In the genomic region with DNA sequence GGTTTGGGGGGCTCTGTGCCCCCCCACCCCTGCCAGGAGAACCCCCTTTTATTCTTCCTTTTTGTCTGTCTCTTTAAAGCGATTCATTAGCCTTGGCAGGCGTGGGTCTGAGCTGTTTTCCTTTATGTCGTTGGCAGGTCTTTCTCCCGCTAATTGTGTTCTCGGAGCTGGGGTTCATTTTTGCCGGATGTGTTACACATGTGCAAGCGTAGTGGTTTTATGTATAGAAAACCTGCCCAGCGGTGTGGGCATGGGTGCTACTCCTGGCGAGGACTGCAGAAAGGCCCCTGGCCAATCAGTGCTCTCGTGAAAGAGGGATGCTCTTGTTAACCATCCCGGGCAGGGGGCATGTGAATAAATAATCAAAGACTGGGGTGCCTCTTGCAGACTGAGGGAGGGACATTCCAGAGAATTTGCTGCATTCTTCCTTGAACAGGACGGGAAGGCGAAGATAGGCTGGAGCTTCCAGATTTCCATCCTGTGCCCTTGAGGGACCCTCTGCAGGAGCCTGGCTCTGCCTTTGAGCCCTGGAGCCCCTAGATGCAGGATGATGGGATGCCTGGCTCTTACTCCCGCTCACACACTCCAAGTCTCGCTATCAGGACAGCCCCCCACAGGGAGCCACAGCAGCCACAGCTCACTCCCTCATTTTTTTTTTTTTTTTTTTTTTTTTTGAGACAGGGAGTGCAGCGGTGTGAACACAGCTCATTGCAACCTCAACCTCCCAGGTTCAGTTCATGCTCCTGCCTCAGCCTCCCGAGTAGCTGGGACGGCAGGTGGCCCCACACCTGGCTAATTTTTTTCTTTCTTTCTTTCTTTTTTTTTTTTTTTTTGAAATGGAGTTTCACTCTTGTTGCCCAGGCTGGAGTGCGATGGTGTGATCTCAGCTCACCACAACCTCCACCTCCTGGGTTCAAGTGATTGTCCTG, we compare ENCODE assay signal across 19 cellular contexts. TPM values are rescaled to one million over a fixed set of nuclear protein-coding genes. Genes with fewer than 3 reads are reported as not detected.
A peak's percentile ranks its signal among the peaks of the same experiment; 100 is the strongest.
DNase-seq lines count a peak whose midpoint lies in the region; ATAC-seq and TF ChIP-seq lines count a peak whose summit lies in the region.
"Had no signal": no experiment of that assay in that cellular context is flagged by ENCODE, and none has a peak within 500 bp of the region (broad histone marks: within the 10 kb centered on the region; RNA-seq: fewer than 3 reads in every experiment).

No MANE protein-coding gene starts in this region.

- H3K4me3 Mint-ChIP-seq in endothelial cell (ENCODE audit: unreplicated experiment): no peak overlapping the region
- H3K4me3 Mint-ChIP-seq in osteocyte (ENCODE audit: unreplicated experiment): no peak overlapping the region

- peaks cover 54% of the 10 kb centered on the region for H3K4me1 ChIP-seq in HUES64 (ENCODE audit: insufficient read depth, low read length)

- H3K9ac ChIP-seq in HUES64 (ENCODE audit: low read depth, low read length): no peak overlapping the region
- H3K9ac ChIP-seq: KMS-11 had no signal

- H3K27me3 Mint-ChIP-seq in endothelial cell (ENCODE audit: unreplicated experiment): peaks cover 3% of the 10 kb centered on the region
- H3K27me3 Mint-ChIP-seq in osteocyte (ENCODE audit: unreplicated experiment): no peaks in the 10 kb centered on the region

- CTCF ChIA-PET in AG04450 (lab: Charles Lee): interaction anchor here (0.6 to 1.6 kb wide), 5 partner anchors 11 to 21 kb away, joined by 3 to 8 read pairs (median 4); no protein-coding TSS in a partner anchor

- no peak overlapping the region for H3K4me3 ChIP-seq in AG04450 (ENCODE audit: low read depth, low read length)
- no peak overlapping the region for H3K4me3 ChIP-seq in HUES64 (ENCODE audit: low read length)
- H3K4me3 ChIP-seq: ascending aorta, heart right ventricle, prostate gland had no signal

- DNase-seq in AG04450 (ENCODE audit: low read depth, low spot score): no peak
- no peak for DNase-seq in endothelial cell (ENCODE audit: low spot score)
- DNase-seq in osteocyte (ENCODE audit: extremely low spot score, unreplicated experiment): no peak
- DNase-seq in MV-4-11 (lab: John Stamatoyannopoulos, UW): no peak
- DNase-seq in dedifferentiated amniotic fluid mesenchymal stem cell (ENCODE audit: extremely low spot score): no peak
- DNase-seq in activated T-cell treated with anti-CD3 and anti-CD28 coated beads, Interleukin-2, amount 50 U/mL, for 1 hour: no peak
- DNase-seq: activated CD8-positive, alpha-beta memory T cell treated with anti-CD3 and anti-CD28 coated beads, Interleukin-2, amount 50 U/mL, for 4 hours; activated gamma-delta T cell treated with Interleukin-2 at 50 U/mL for 16 hours; heart right ventricle; kidney glomerular epithelial cell; NCI-H1105; NCI-H226; stimulated activated CD4-positive, alpha-beta T cell treated with anti-CD3 and anti-CD28 coated beads, Interleukin-15, amount 100 ng/mL, for 24 hours had no signal

- H3K27ac ChIP-seq in AG04450 (ENCODE audit: low read depth, low read length) (peak overlapping the region; percentile 47), HUES64 (ENCODE audit: low read depth, low read length) (peak overlapping the region; percentile 21; the same call in 1 of the 2 replicates)
- H3K27ac ChIP-seq: ascending aorta, HL-60, KMS-11, prostate gland had no signal

- TF ChIP-seq CTCF in AG04450 (IDR thresholded peaks at IDR 0.05; ENCODE audit: low read depth, low read length) (no peak), endothelial cell (IDR thresholded peaks at IDR 0.05; ENCODE audit: unreplicated experiment) (no peak), osteocyte (IDR thresholded peaks at IDR 0.05) (no peak)

- H3K27ac Mint-ChIP-seq in endothelial cell (ENCODE audit: unreplicated experiment) (peak overlapping the region; percentile 25), osteocyte (ENCODE audit: unreplicated experiment) (peak overlapping the region; percentile 64)

- H3K36me3 ChIP-seq in HUES64 (ENCODE audit: insufficient read depth, low read length): no peaks in the 10 kb centered on the region
- H3K36me3 ChIP-seq: ascending aorta, heart right ventricle, prostate gland had no signal

- H3K9me3 Mint-ChIP-seq in endothelial cell (ENCODE audit: unreplicated experiment): no peaks in the 10 kb centered on the region
- H3K9me3 Mint-ChIP-seq in osteocyte (ENCODE audit: unreplicated experiment): no peaks in the 10 kb centered on the region

- H3K4me1 Mint-ChIP-seq in endothelial cell (ENCODE audit: unreplicated experiment) (peaks cover 20% of the 10 kb centered on the region), osteocyte (ENCODE audit: unreplicated experiment) (peaks cover 45% of the 10 kb centered on the region)

- WGBS in HUES64: 71% methylated on average over 19 of the region's 19 CpGs

- no peak for ATAC-seq in GM21367 (IDR thresholded peaks at IDR 0.05; ENCODE audit: unreplicated experiment)
- ATAC-seq: heart right ventricle had no signal

- H3K36me3 Mint-ChIP-seq in endothelial cell (ENCODE audit: low read depth, unreplicated experiment) (no peaks in the 10 kb centered on the region), osteocyte (ENCODE audit: unreplicated experiment) (no peaks in the 10 kb centered on the region)

- H3K27me3 ChIP-seq in AG04450 (ENCODE audit: control insufficient read depth, insufficient read depth, low read length) (no peaks in the 10 kb centered on the region), HUES64 (ENCODE audit: insufficient read depth, low read length) (no peaks in the 10 kb centered on the region)
- H3K27me3 ChIP-seq: ascending aorta, heart right ventricle had no signal

- POLR2A ChIA-PET in AG04450 (lab: Yijun Ruan, JAX): interaction anchor here (0.7 kb wide), 1 partner anchor 132 kb away, joined by 3 read pairs; no protein-coding TSS in a partner anchor

- H3K9me3 ChIP-seq in AG04450 (ENCODE audit: control insufficient read depth, insufficient read depth, low read length) (no peaks in the 10 kb centered on the region), HUES64 (ENCODE audit: insufficient read depth, low read depth, low read length) (no peaks in the 10 kb centered on the region)
- H3K9me3 ChIP-seq: ascending aorta, heart right ventricle, prostate gland had no signal

RNA-seq across cellular contexts. Expression of a gene that starts 14.2 kb away (rescaled TPM):
- polyA plus RNA-seq in AG04450 (2011; rRNA removed): 23.5 and 26.0 TPM in 2 replicates
- polyA minus RNA-seq in AG04450 (2011; rRNA and poly(A)+ RNA removed): 36.7 and 42.1 TPM in 2 replicates
- 104 TPM for polyA plus RNA-seq in HUES64 (2013, experiment 1 of 2)
- polyA plus RNA-seq in HUES64 (2013, experiment 2 of 2): 111 TPM
- total RNA-seq in endothelial cell (ENCODE audit: unreplicated experiment) (63.2 TPM), osteocyte (66.7 and 70.8 TPM in 2 replicates)

RNA-seq across cellular contexts. Expression of a gene that starts 37.3 kb away (rescaled TPM):
- 0.45 and 0.67 TPM in 2 replicates for polyA plus RNA-seq in AG04450 (2011; rRNA removed)
- polyA minus RNA-seq in AG04450 (2011; rRNA and poly(A)+ RNA removed): 0.28 and 0.48 TPM in 2 replicates
- polyA plus RNA-seq in HUES64 (2013, experiment 1 of 2): not detected
- polyA plus RNA-seq in HUES64 (2013, experiment 2 of 2): not detected
- total RNA-seq in endothelial cell (ENCODE audit: unreplicated experiment) (not detected), osteocyte (0.27 TPM in 1 of 2 replicates, not detected in the other)
- total RNA-seq: ascending aorta had no signal

RNA-seq across cellular contexts. Expression of a gene that starts 42.9 kb away (rescaled TPM):
- polyA plus RNA-seq in AG04450 (2011; rRNA removed): 35.1 and 56.5 TPM in 2 replicates
- polyA minus RNA-seq in AG04450 (2011; rRNA and poly(A)+ RNA removed): 28.3 and 36.3 TPM in 2 replicates
- 28.6 TPM for polyA plus RNA-seq in HUES64 (2013, experiment 1 of 2)
- polyA plus RNA-seq in HUES64 (2013, experiment 2 of 2): 32.5 TPM
- total RNA-seq in endothelial cell (ENCODE audit: unreplicated experiment) (51.4 TPM), osteocyte (68.4 and 79.5 TPM in 2 replicates)

RNA-seq across cellular contexts. Expression of a gene that starts 43.1 kb away (rescaled TPM):
- polyA plus RNA-seq in AG04450 (2011; rRNA removed): 7.4 and 7.5 TPM in 2 replicates
- 5.3 and 5.7 TPM in 2 replicates for polyA minus RNA-seq in AG04450 (2011; rRNA and poly(A)+ RNA removed)
- polyA plus RNA-seq in HUES64 (2013, experiment 1 of 2): 16.0 TPM
- polyA plus RNA-seq in HUES64 (2013, experiment 2 of 2): 15.5 TPM
- total RNA-seq in endothelial cell (ENCODE audit: unreplicated experiment) (18.3 TPM), osteocyte (25.7 and 25.8 TPM in 2 replicates)

RNA-seq across cellular contexts. Expression of a gene that starts 49.5 kb away (rescaled TPM):
- polyA plus RNA-seq in AG04450 (2011; rRNA removed): 42.4 and 48.4 TPM in 2 replicates
- 15.7 and 19.2 TPM in 2 replicates for polyA minus RNA-seq in AG04450 (2011; rRNA and poly(A)+ RNA removed)
- polyA plus RNA-seq in HUES64 (2013, experiment 1 of 2): 23.3 TPM
- polyA plus RNA-seq in HUES64 (2013, experiment 2 of 2): 24.2 TPM
- total RNA-seq in endothelial cell (ENCODE audit: unreplicated experiment): 22.1 TPM
- total RNA-seq in osteocyte: 33.6 and 35.5 TPM in 2 replicates
